22 cellular contexts compared by ENCODE assay signal in the genomic region with DNA sequence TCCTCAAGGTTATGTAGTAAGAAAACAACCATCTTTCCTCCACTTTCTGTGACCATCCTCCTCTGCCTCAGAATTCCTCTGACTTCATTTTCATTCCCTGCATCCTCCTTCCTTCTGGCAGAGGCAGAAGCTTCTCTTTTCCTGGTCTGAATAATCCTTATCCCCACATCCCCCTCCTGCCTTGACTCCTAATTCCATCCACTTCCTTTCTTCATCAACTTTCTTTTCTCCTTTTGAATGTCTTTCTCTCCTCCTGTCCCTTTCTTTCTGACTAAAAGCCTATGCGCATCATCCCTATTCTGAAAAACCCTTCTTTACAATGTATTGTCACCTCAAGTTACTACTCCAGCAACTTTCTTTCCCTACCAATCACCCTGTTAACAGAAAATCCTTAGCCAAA.
DNase-seq lines count a peak whose midpoint lies in the region; FAIRE-seq and TF ChIP-seq lines count a peak whose summit lies in the region.
"Had no signal": no experiment of that assay in that cellular context is flagged by ENCODE, and none has a peak within 500 bp of the region (broad histone marks: within the 10 kb centered on the region; RNA-seq: fewer than 3 reads in every experiment).

No MANE protein-coding gene starts in this region.

- TF ChIP-seq RAD21 in H1 (IDR thresholded peaks at IDR 0.05 in 1 of 2, conservative IDR thresholded peaks at IDR 0.05 in 1 of 2; ENCODE audit: low read depth in 2 of 2, low read length in 2 of 2) = no peak

- 0 out of 2 replicates have a peak overlapping the region, but pooled peaks have one; percentile 24 for H2BK15ac ChIP-seq in H1 (ENCODE audit: low read length)

- H3K4me3 ChIP-seq in HUES48 (ENCODE audit: low read depth, low read length) (peak overlapping the region; percentile 35), H1 (ENCODE audit: extremely low read depth in 1 of 4, insufficient read depth in 2 of 4, low read depth in 3 of 4, low read length in 4 of 4) (peak overlapping the region in 1 of 4 experiments; percentile 27; a peak in 1 of 8 replicates)
- H3K4me3 ChIP-seq: K562 had no signal

- H3K4ac ChIP-seq in H1 (replicated peaks; ENCODE audit: insufficient read length, low read depth, low read length) = no peak overlapping the region

- no peak for DNase-seq in activated naive CD4-positive, alpha-beta T cell treated with anti-CD3 and anti-CD28 coated beads, Interleukin-2, amount 50 U/mL, for 16 hours
- DNase-seq in H1 (ENCODE audit: low read depth in 1 of 2, low spot score in 2 of 2) (no peak), neural crest cell (ENCODE audit: low read depth, low spot score) (no peak), NCI-H446 (lab: John Stamatoyannopoulos, UW) (no peak), NCI-H146 treated with DMSO at 0.1 percent for 48 hours (lab: John Stamatoyannopoulos, UW; ENCODE audit: unreplicated experiment) (no peak)
- no peak for DNase-seq in stimulated activated CD4-positive, alpha-beta T cell treated with anti-CD3 and anti-CD28 coated beads, Interleukin-4, amount 100 ng/mL, for 24 hours
- DNase-seq: EL, GF-D8, MM.1S, NCI-H1048, NCI-H1436, NCI-H1930, NCI-H2227 treated with DMSO at 0.1 percent for 48 hours, NCI-H524, NCI-H82, SIG-M5 had no signal

- no peaks in the 10 kb centered on the region for H3K9me3 ChIP-seq in HUES48 (ENCODE audit: control insufficient read depth, insufficient read depth, low read length)
- H3K9me3 ChIP-seq in H1 (ENCODE audit: insufficient read depth in 2 of 2, low read depth in 1 of 2, low read length in 1 of 2) = no peaks in the 10 kb centered on the region

- TF ChIP-seq EP300 in H1 (IDR thresholded peaks at IDR 0.05; ENCODE audit: borderline replicate concordance in 1 of 2, low read depth in 2 of 2, low read length in 2 of 2) = no peak

- no peak for TF ChIP-seq POLR2A in H1 (IDR thresholded peaks at IDR 0.05; ENCODE audit: control extremely low read depth in 1 of 2, low read depth in 2 of 2, low read length in 2 of 2)

- H3K36me3 Mint-ChIP-seq in activated naive CD4-positive, alpha-beta T cell treated with anti-CD3 and anti-CD28 coated beads, Interleukin-2, amount 50 U/mL, for 24 hours = no peaks in the 10 kb centered on the region
- H3K36me3 Mint-ChIP-seq in neural crest cell (ENCODE audit: low read depth) = no peaks in the 10 kb centered on the region

- H3K23me2 ChIP-seq in H1 (ENCODE audit: low read depth, low read length) = no peaks in the 10 kb centered on the region

- TF ChIP-seq CTCF in H1 (IDR thresholded peaks at IDR 0.05; ENCODE audit: control extremely low read depth in 1 of 3, insufficient read depth in 1 of 3, low read depth in 1 of 3, low read length in 3 of 3) (no peak), neural crest cell (conservative IDR thresholded peaks at IDR 0.05) (no peak)

- H3K79me1 ChIP-seq in H1 (ENCODE audit: low read depth, low read length) = no peaks in the 10 kb centered on the region

- H4K8ac ChIP-seq in H1 (ENCODE audit: extremely low read depth, insufficient read depth, low read length) = no peak overlapping the region

- H3K56ac ChIP-seq in H1 (replicated peaks; ENCODE audit: insufficient read length, low read depth, low read length) = peak overlapping the region; percentile 60

- no peaks in the 10 kb centered on the region for H3K9me3 Mint-ChIP-seq in activated naive CD4-positive, alpha-beta T cell treated with anti-CD3 and anti-CD28 coated beads, Interleukin-2, amount 50 U/mL, for 24 hours
- peaks cover 5% of the 10 kb centered on the region for H3K9me3 Mint-ChIP-seq in neural crest cell

- 0 out of 2 replicates have a peak overlapping the region, but pooled peaks have one; percentile 42 for H2BK12ac ChIP-seq in H1 (ENCODE audit: low read depth, low read length)

- POLR2A ChIA-PET in H1 (lab: Charles Lee; ENCODE audit: partially characterized antibody) = no interaction called here

- H3K4me1 ChIP-seq in HUES48 (ENCODE audit: control insufficient read depth, insufficient read depth, low read length) (peaks cover 53% of the 10 kb centered on the region), H1 (replicated peaks in 1 of 4; ENCODE audit: control insufficient read depth in 3 of 4, insufficient read depth in 4 of 4, low read length in 3 of 4) (peaks cover 0 to 19% (median 8%) of the 10 kb centered on the region in 4 experiments)

- no peaks in the 10 kb centered on the region for H4K20me1 ChIP-seq in H1 (replicated peaks in 1 of 2; ENCODE audit: control insufficient read depth in 1 of 2, insufficient read depth in 2 of 2, low read length in 2 of 2)

- peak overlapping the region; percentile 16 for H2BK120ac ChIP-seq in H1 (replicated peaks; ENCODE audit: low read depth, low read length)

- H3K18ac ChIP-seq in H1 (ENCODE audit: extremely low read depth, low read length) = peak overlapping the region; percentile 34; the same call in 1 of the 2 replicates

- H2AK5ac ChIP-seq in H1 (ENCODE audit: low read depth, low read length) = no peak overlapping the region

- no peak overlapping the region for H3K14ac ChIP-seq in H1 (ENCODE audit: insufficient read length)

- WGBS in H1 (ENCODE audit: extremely low coverage in 1 of 2, insufficient coverage in 1 of 2, insufficient read length in 1 of 2, insufficient replicate concordance in 2 of 2, low coverage in 1 of 2, low lambda C conversion rate in 2 of 2, missing lambda C conversion rate in 1 of 2), 2 experiments = 81% methylated on average over 1 of the region's 1 CpG; no CpG with 5 or more reads in 1 of the 2 experiments

- H3K27me3 Mint-ChIP-seq in activated naive CD4-positive, alpha-beta T cell treated with anti-CD3 and anti-CD28 coated beads, Interleukin-2, amount 50 U/mL, for 24 hours = peaks cover 36% of the 10 kb centered on the region
- H3K27me3 Mint-ChIP-seq in neural crest cell (ENCODE audit: low read depth) = peaks cover 4% of the 10 kb centered on the region

- H3K4me1 Mint-ChIP-seq in activated naive CD4-positive, alpha-beta T cell treated with anti-CD3 and anti-CD28 coated beads, Interleukin-2, amount 50 U/mL, for 24 hours = no peaks in the 10 kb centered on the region
- peaks cover 19% of the 10 kb centered on the region for H3K4me1 Mint-ChIP-seq in neural crest cell

- FAIRE-seq in H1 (lab: Jason Lieb, UNC) = no peak
- FAIRE-seq: A204.1, D721Med, K562 had no signal

- peak overlapping the region; percentile 76; the same call in 1 of the 2 replicates for H2BK5ac ChIP-seq in H1 (ENCODE audit: low read depth, low read length)

- no peaks in the 10 kb centered on the region for H3K79me2 ChIP-seq in H1 (ENCODE audit: control insufficient read depth in 1 of 2, insufficient read depth in 2 of 2, low read length in 2 of 2)

- peak overlapping the region; percentile 46 for H2AFZ ChIP-seq in H1 (ENCODE audit: low read length)

- peak overlapping the region; percentile 41 to 60 for H3K4me2 ChIP-seq in H1 (ENCODE audit: insufficient read depth in 1 of 2, low read depth in 2 of 2, low read length in 2 of 2)

- no peak overlapping the region for H3K23ac ChIP-seq in H1 (ENCODE audit: insufficient read length)

- H3K27me3 ChIP-seq in HUES48 (ENCODE audit: control insufficient read depth, insufficient read depth, low read length) = no peaks in the 10 kb centered on the region
- no peaks in the 10 kb centered on the region for H3K27me3 ChIP-seq in H1 (replicated peaks in 1 of 4; ENCODE audit: control insufficient read depth in 3 of 4, extremely low read depth in 1 of 4, insufficient read depth in 3 of 4, low read length in 3 of 4)

- H2BK20ac ChIP-seq in H1 (ENCODE audit: low read length) = no peak overlapping the region; the same call in 1 of the 2 replicates

- no peak overlapping the region for H3K4me3 Mint-ChIP-seq in activated naive CD4-positive, alpha-beta T cell treated with anti-CD3 and anti-CD28 coated beads, Interleukin-2, amount 50 U/mL, for 24 hours
- no peak overlapping the region for H3K4me3 Mint-ChIP-seq in neural crest cell

- peak overlapping the region; percentile 15 for H3K27ac Mint-ChIP-seq in activated naive CD4-positive, alpha-beta T cell treated with anti-CD3 and anti-CD28 coated beads, Interleukin-2, amount 50 U/mL, for 24 hours
- H3K27ac Mint-ChIP-seq in neural crest cell (ENCODE audit: unreplicated experiment) = peak overlapping the region; percentile 29

- peak overlapping the region; percentile 1; the same call in 1 of the 2 replicates for H3K9ac ChIP-seq in HUES48 (ENCODE audit: low read depth, low read length)
- no peak overlapping the region for H3K9ac ChIP-seq in H1 (replicated peaks in 1 of 4; ENCODE audit: extremely low read depth in 1 of 4, low read depth in 3 of 4, low read length in 3 of 4)

- H3K27ac ChIP-seq in HUES48 (ENCODE audit: low read depth, low read length) = peak overlapping the region; percentile 75
- 0 out of 2 replicates have a peak overlapping the region, but pooled peaks have one; percentile 4 for H3K27ac ChIP-seq in H1 (ENCODE audit: low read depth, low read length)
- H3K27ac ChIP-seq: C4-2B had no signal

- H4K91ac ChIP-seq in H1 (replicated peaks; ENCODE audit: insufficient read length, low read length) = peak overlapping the region; percentile 85

- H4K5ac ChIP-seq in H1 (ENCODE audit: insufficient read length, low read depth, low read length) = peak overlapping the region; percentile 67

- CTCF ChIA-PET in H1 (lab: Charles Lee; ENCODE audit: partially characterized antibody) = interaction anchor here (0.8 to 0.9 kb wide), 2 partner anchors 19 to 101 kb away, joined by 3 read pairs; no protein-coding TSS in a partner anchor

- H3K36me3 ChIP-seq in HUES48 (ENCODE audit: control insufficient read depth, insufficient read depth, low read length) = no peaks in the 10 kb centered on the region
- no peaks in the 10 kb centered on the region for H3K36me3 ChIP-seq in H1 (ENCODE audit: control insufficient read depth in 2 of 4, insufficient read depth in 4 of 4, low read length in 3 of 4)

TF ChIP-seq in H1, 55 proteins besides CTCF, POLR2A, EP300 and RAD21 (continues in another document):
- no peak for TF ChIP-seq SIX5 (IDR thresholded peaks at IDR 0.05; ENCODE audit: low read depth, low read length)
- no peak for TF ChIP-seq TAF1 (IDR thresholded peaks at IDR 0.05; ENCODE audit: low read depth, low read length)
- TF ChIP-seq, protein P1, sequence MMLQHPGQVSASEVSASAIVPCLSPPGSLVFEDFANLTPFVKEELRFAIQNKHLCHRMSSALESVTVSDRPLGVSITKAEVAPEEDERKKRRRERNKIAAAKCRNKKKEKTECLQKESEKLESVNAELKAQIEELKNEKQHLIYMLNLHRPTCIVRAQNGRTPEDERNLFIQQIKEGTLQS (IDR thresholded peaks at IDR 0.05; ENCODE audit: insufficient read depth, low read depth, low read length) = no peak
- no peak for TF ChIP-seq KDM1A (IDR thresholded peaks at IDR 0.05; ENCODE audit: borderline replicate concordance, low read length)
- TF ChIP-seq, protein P2, sequence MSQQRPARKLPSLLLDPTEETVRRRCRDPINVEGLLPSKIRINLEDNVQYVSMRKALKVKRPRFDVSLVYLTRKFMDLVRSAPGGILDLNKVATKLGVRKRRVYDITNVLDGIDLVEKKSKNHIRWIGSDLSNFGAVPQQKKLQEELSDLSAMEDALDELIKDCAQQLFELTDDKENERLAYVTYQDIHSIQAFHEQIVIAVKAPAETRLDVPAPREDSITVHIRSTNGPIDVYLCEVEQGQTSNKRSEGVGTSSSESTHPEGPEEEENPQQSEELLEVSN (IDR thresholded peaks at IDR 0.05) = no peak
- no peak for TF ChIP-seq SP4 (IDR thresholded peaks at IDR 0.05; ENCODE audit: low read length)
- no peak for TF ChIP-seq TCF12 (IDR thresholded peaks at IDR 0.05; ENCODE audit: low read depth, low read length)
